Comparison of ENCODE assay signal across 8 cellular contexts in the genomic region with DNA sequence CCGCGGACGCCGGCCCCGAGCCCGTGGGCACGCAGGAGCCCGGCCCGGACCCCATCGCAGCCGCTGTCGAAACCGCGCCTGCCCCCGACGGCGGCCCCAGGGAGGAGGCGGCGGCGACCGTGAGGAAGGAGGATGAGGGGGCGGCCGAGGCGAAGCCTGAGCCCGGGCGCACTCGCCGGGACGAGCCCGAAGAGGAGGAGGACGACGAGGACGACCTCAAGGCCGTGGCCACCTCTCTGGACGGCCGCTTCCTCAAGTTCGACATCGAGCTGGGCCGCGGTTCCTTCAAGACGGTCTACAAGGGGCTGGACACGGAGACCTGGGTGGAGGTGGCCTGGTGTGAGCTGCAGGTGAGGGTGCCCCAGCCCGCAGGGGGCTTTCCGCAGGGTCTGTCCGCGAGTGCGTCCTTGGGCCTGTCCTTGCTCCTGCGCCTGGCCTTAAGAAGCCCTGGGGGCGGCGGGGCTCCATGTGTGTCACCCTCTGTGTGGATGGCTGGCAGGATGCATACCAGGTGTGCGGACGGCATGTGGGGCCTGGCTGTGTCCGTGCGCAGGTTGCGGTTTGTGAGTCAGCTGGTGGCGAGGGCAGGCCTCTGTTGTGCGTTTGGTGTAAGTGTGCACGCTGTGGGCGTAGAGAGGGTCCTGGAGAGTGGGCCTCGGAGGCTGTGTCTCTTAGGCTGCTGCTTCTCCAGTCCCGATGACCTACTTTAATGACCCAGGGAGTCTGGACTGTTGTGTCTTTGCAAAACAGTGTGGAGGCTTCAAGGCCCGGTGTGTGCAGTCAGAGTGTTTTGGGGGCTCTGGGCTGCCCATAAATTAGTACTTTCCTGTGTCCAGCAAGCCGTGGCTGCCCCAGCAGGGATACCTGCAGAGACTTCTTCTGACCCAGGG. TPM values are rescaled to one million over a fixed set of nuclear protein-coding genes. Genes with fewer than 3 reads are reported as not detected.
DNase-seq lines count a peak whose midpoint lies in the region; ATAC-seq and TF ChIP-seq lines count a peak whose summit lies in the region.

No MANE protein-coding gene starts in this region.

- H3K4me3 ChIP-seq in NT2/D1 (ENCODE audit: insufficient read length, low read depth), result peak overlapping the region; percentile 67
- peak overlapping the region; percentile 51 to 63 for H3K4me3 ChIP-seq in right atrium auricular region
- peak overlapping the region; percentile 44 for H3K4me3 ChIP-seq in rectal smooth muscle tissue (ENCODE audit: low read length)

- ATAC-seq in GM21786 (IDR thresholded peaks at IDR 0.05; ENCODE audit: unreplicated experiment), result no peak
- ATAC-seq in GM21381 (IDR thresholded peaks at IDR 0.05; ENCODE audit: unreplicated experiment), result no peak

- H3K4me1 ChIP-seq in NT2/D1 (ENCODE audit: insufficient read depth, insufficient read length), result peaks cover 18% of the 10 kb centered on the region
- H3K4me1 ChIP-seq in right atrium auricular region, result peaks cover 0 to 37% of the 10 kb centered on the region in 2 donors
- peaks cover 22% of the 10 kb centered on the region for H3K4me1 ChIP-seq in rectal smooth muscle tissue (ENCODE audit: control insufficient read depth, insufficient read depth, low read length)

- H3K9me3 ChIP-seq in NT2/D1 (ENCODE audit: insufficient read depth, low read length) (no peaks in the 10 kb centered on the region), right atrium auricular region (no peaks in the 10 kb centered on the region)

- TF ChIP-seq CTCF in right atrium auricular region (IDR thresholded peaks at IDR 0.05), result no peak

- H3K27me3 ChIP-seq in NT2/D1 (ENCODE audit: insufficient read depth, insufficient read length) (peaks cover 47% of the 10 kb centered on the region), right atrium auricular region (no peaks in the 10 kb centered on the region), rectal smooth muscle tissue (ENCODE audit: control insufficient read depth, insufficient read depth, low read length) (peaks cover 3% of the 10 kb centered on the region)

- DNase-seq in NCI-H82 (lab: John Stamatoyannopoulos, UW), result peak; percentile 22
- no peak for DNase-seq in NCI-H82 treated with DMSO at 0.1 percent for 48 hours (lab: John Stamatoyannopoulos, UW; ENCODE audit: unreplicated experiment)
- no peak for DNase-seq in NT2/D1 (ENCODE audit: low read depth, low spot score)
- DNase-seq in right atrium auricular region (ENCODE audit: low spot score), result no peak
- DNase-seq in stimulated activated naive CD4-positive, alpha-beta T cell treated with Interleukin-2 at 50 U/mL for 16 hours (lab: John Stamatoyannopoulos, UW), result no peak

- H3K36me3 ChIP-seq in NT2/D1 (ENCODE audit: insufficient read depth, insufficient read length, low read length) (peaks cover 6% of the 10 kb centered on the region), right atrium auricular region (no peaks in the 10 kb centered on the region), rectal smooth muscle tissue (ENCODE audit: control insufficient read depth, insufficient read depth, low read length) (no peaks in the 10 kb centered on the region)

- H3K27ac ChIP-seq in right atrium auricular region (peak overlapping the region; percentile 91 to 92), rectal smooth muscle tissue (ENCODE audit: low read depth, low read length) (peak overlapping the region; percentile 91)

- H3K9ac ChIP-seq in NT2/D1 (ENCODE audit: insufficient read length, low read depth) (peak overlapping the region; percentile 87), rectal smooth muscle tissue (ENCODE audit: low read length) (no peak overlapping the region)

RNA-seq across cellular contexts. Expression of gene WNK2, which starts 1.6 kb away (rescaled TPM):
- total RNA-seq in right atrium auricular region, result 100 to 1,000 TPM in 1 of 2 donors, 10 to 100 TPM in 1; 61.4 to 132 TPM

RNA-seq across cellular contexts. Expression of gene NINJ1, which starts 51.5 kb away (rescaled TPM):
- 10 to 100 TPM; 65.5 to 89.4 TPM for total RNA-seq in right atrium auricular region
